11 cellular contexts compared by ENCODE assay signal in genomic region chr16:31135535-31136286, GRCh38. TPM values are rescaled to one million over a fixed set of nuclear protein-coding genes. Genes with fewer than 3 reads are reported as not detected.
DNase-seq lines count a peak whose midpoint lies in the region; ATAC-seq and TF ChIP-seq lines count a peak whose summit lies in the region.
"Had no signal": no experiment of that assay in that cellular context is flagged by ENCODE, and none has a peak within 500 bp of the region (broad histone marks: within the 10 kb centered on the region; RNA-seq: fewer than 3 reads in every experiment).

TSS of gene PRSS8 (minus strand) at chr16:31135727. CDS start at chr16:31135498, 229 bp downstream.

- DNase-seq in cardiac muscle cell (ENCODE audit: low read depth in 1 of 2, low spot score in 1 of 2) (peak in 1 of 2 donors; percentile 40), cardiac septum (ENCODE audit: low spot score) (no peak), cerebellum (ENCODE audit: low spot score) (peak; percentile 45), lung (ENCODE audit: low spot score) (peak; percentile 85), psoas muscle (no peak), GF-D8 (lab: John Stamatoyannopoulos, UW) (no peak), NCI-H2081 treated with DMSO at 0.1 percent for 48 hours (lab: John Stamatoyannopoulos, UW) (no peak)
- DNase-seq: NCI-H1048 had no signal

- H3K4me3 ChIP-seq in cardiac muscle cell (peak within 1 kb of the TSS; percentile 19), lung (peak within 1 kb of the TSS; percentile 38), psoas muscle (no peak within 1 kb of the TSS)

- H3K9me3 ChIP-seq in cardiac muscle cell (ENCODE audit: low read depth): no peaks in the 10 kb centered on the region
- H3K9me3 ChIP-seq in lung (ENCODE audit: control insufficient read depth in 2 of 2, insufficient read depth in 1 of 2, low read length in 1 of 2): no peaks in the 10 kb centered on the region
- H3K9me3 ChIP-seq in psoas muscle: no peaks in the 10 kb centered on the region

- TF ChIP-seq CTCF in cardiac muscle cell (IDR thresholded peaks at IDR 0.05; ENCODE audit: low read depth, low read length) (no peak), lung (IDR thresholded peaks at IDR 0.05; ENCODE audit: control extremely low read depth, extremely low read depth) (no peak), psoas muscle (IDR thresholded peaks at IDR 0.05) (no peak)

- WGBS in lung, 2 donors: 47 to 75% methylated on average over 21 to 22 of the region's 22 CpGs
- WGBS in psoas muscle, 3 donors: 55 to 56% (median 56%) methylated on average over 22 of the region's 22 CpGs

- peak; percentile 60 for ATAC-seq in lung (ENCODE audit: insufficient read depth, low FRiP score)
- ATAC-seq in psoas muscle: no peak
- ATAC-seq in HG03460 (IDR thresholded peaks at IDR 0.05; ENCODE audit: unreplicated experiment): no peak
- ATAC-seq: right cardiac atrium had no signal

- intact Hi-C loops in cardiac septum (cut with DNase I) (no loop called here), psoas muscle (cut with DNase I) (no loop called here)

- H3K27me3 ChIP-seq in cardiac muscle cell: no peaks in the 10 kb centered on the region
- no peaks in the 10 kb centered on the region for H3K27me3 ChIP-seq in lung (ENCODE audit: control insufficient read depth, insufficient read depth)
- no peaks in the 10 kb centered on the region for H3K27me3 ChIP-seq in psoas muscle (ENCODE audit: insufficient read depth in 3 of 3, low read length in 2 of 3)

- H3K27ac ChIP-seq in cardiac muscle cell (no peak within 1 kb of the TSS), lung (ENCODE audit: low read depth in 1 of 2, low read length in 1 of 2) (peak within 1 kb of the TSS in 1 of 2 donors; percentile 84), psoas muscle (no peak within 1 kb of the TSS)

- H3K36me3 ChIP-seq in cardiac muscle cell: peaks cover 5% of the 10 kb centered on the region
- peaks cover 12 to 19% of the 10 kb centered on the region in 2 donors for H3K36me3 ChIP-seq in lung (ENCODE audit: control insufficient read depth in 2 of 2, insufficient read depth in 2 of 2, low read length in 2 of 2)
- peaks cover 0 to 18% of the 10 kb centered on the region in 2 donors for H3K36me3 ChIP-seq in psoas muscle (ENCODE audit: insufficient read depth in 1 of 2, low read depth in 1 of 2)

- H3K4me1 ChIP-seq in cardiac muscle cell (ENCODE audit: low read depth) (peaks cover 7% of the 10 kb centered on the region), lung (ENCODE audit: control insufficient read depth in 2 of 2, insufficient read depth in 2 of 2, low read length in 2 of 2) (peaks cover 2 to 13% of the 10 kb centered on the region in 2 donors), psoas muscle (peaks cover 12% of the 10 kb centered on the region)

RNA-seq across cellular contexts. Expression of gene PRSS8, which starts in this region (rescaled TPM):
- total RNA-seq in cardiac muscle cell (11.6 TPM in 2 replicates), cardiac septum (not detected), cerebellum (0.18 TPM), lung (100 to 1,000 TPM in 1 of 2 donors, 10 to 100 TPM in 1; 84.4 to 127 TPM), psoas muscle (not detected)
- polyA plus RNA-seq in cardiac muscle cell (19.5 and 22.5 TPM in 2 replicates), lung (10 to 100 TPM; 83.2 to 95.3 TPM), psoas muscle (under 1 TPM in 2 of 3 donors, not detected in 1; 0.07 to 0.22 TPM)
- total RNA-seq: fibroblast of villous mesenchyme had no signal

Comparison
In these comparisons a context has a peak if more than half of its experiments do, and no peak if none do; other contexts are left out.
1. RNA of gene PRSS8 (total RNA-seq): 84.4 to 127 TPM in lung and 11.6 TPM in cardiac muscle cell; 0.18 TPM in cerebellum (single experiment), not detected in cardiac septum (single experiment) and not detected in psoas muscle; every median in the first group is over 10 times any median in the second.
2. RNA of gene PRSS8 (polyA plus RNA-seq): 83.2 to 95.3 TPM in lung and 19.5 to 22.5 TPM in cardiac muscle cell; 0.07 to 0.22 TPM in psoas muscle; every median in the first group is over 10 times any median in the second.
3. Peak in DNase-seq in cerebellum; RNA of the gene not detected or under 1 TPM.